ENCODE assay signal across 11 cellular contexts in the genomic region with DNA sequence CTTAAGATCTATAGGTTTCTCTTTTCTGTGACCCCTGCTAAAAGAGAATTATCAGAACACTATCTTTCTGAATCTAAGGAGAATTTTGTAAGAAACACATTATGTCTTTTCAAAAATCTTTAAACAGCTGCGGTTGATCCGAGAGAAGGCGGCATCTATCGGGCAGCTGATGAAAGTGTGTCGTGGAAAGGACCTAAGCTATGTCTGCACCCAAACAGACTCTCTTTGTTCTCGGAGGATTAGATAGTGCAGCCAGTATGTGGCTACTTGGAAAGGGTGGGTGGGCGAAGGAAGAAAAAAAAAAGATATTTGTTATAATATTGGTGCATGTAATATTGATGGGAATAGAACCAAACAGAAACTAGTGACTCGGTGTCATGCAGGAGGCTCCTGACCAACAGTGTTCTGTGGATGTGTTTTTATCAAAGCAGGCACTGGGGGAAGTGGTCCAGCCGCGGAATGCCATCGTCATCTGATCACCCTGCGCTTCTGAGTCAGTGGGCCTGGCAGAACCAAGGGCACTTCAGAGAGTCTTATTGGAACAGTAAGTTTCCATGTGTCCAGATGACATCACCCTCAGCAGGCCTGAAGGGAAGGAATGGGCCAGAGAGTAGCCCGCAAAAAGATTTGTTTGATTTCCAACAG.
A peak's percentile ranks its signal among the peaks of the same experiment; 100 is the strongest.
DNase-seq lines count a peak whose midpoint lies in the region; ATAC-seq and TF ChIP-seq lines count a peak whose summit lies in the region.
"Had no signal": no experiment of that assay in that cellular context is flagged by ENCODE, and none has a peak within 500 bp of the region (broad histone marks: within the 10 kb centered on the region; RNA-seq: fewer than 3 reads in every experiment).

No MANE protein-coding gene starts in this region.

- H3K27ac ChIP-seq in C4-2B = no peak overlapping the region
- H3K27ac ChIP-seq in effector memory CD4-positive, alpha-beta T cell (ENCODE audit: insufficient read depth, low read length, poor library complexity, severe bottlenecking) = no peak overlapping the region

- DNase-seq in T1000 (lab: John Stamatoyannopoulos, UW) = peak; percentile 51
- DNase-seq in globus pallidus (ENCODE audit: low spot score) = peak; percentile 65
- DNase-seq in renal cortical epithelial cell (ENCODE audit: low read depth) = peak; percentile 11
- DNase-seq in ureter (ENCODE audit: low spot score) = no peak
- no peak for DNase-seq in effector memory CD4-positive, alpha-beta T cell
- DNase-seq: activated T-cell treated with anti-CD3 and anti-CD28 coated beads, Interleukin-2, amount 50 U/mL, for 1 hour; CD4-positive, alpha-beta T cell; T-helper 9 cell had no signal

- no peak for ATAC-seq in HG02623 (IDR thresholded peaks at IDR 0.05; ENCODE audit: unreplicated experiment)
- ATAC-seq in GM18520 (IDR thresholded peaks at IDR 0.05; ENCODE audit: unreplicated experiment) = no peak

- peak; percentile 21 for TF ChIP-seq CTCF in C4-2B (conservative IDR thresholded peaks at IDR 0.05)

- no peaks in the 10 kb centered on the region for H3K9me3 ChIP-seq in effector memory CD4-positive, alpha-beta T cell (ENCODE audit: control insufficient read depth, low read length)

- no peaks in the 10 kb centered on the region for H3K27me3 ChIP-seq in effector memory CD4-positive, alpha-beta T cell (replicated peaks; ENCODE audit: control insufficient read depth, insufficient read depth, low read length, poor library complexity, severe bottlenecking)

- no peaks in the 10 kb centered on the region for H3K36me3 ChIP-seq in effector memory CD4-positive, alpha-beta T cell (ENCODE audit: control insufficient read depth, insufficient read depth, low read length)

- no peak overlapping the region for H3K4me3 ChIP-seq in effector memory CD4-positive, alpha-beta T cell (ENCODE audit: insufficient read depth, low read depth, low read length, poor library complexity, severe bottlenecking)

- H3K4me1 ChIP-seq in effector memory CD4-positive, alpha-beta T cell (ENCODE audit: control insufficient read depth, insufficient read depth, low read length, poor library complexity, severe bottlenecking) = no peaks in the 10 kb centered on the region

Comparison
In these comparisons a context has a peak if more than half of its experiments do, and no peak if none do; other contexts are left out.
1. DNase-seq: peak in T1000 (single experiment), globus pallidus (single experiment) and renal cortical epithelial cell (single experiment); none in ureter (single experiment) and effector memory CD4-positive, alpha-beta T cell (0 of 3).